In the genomic region with DNA sequence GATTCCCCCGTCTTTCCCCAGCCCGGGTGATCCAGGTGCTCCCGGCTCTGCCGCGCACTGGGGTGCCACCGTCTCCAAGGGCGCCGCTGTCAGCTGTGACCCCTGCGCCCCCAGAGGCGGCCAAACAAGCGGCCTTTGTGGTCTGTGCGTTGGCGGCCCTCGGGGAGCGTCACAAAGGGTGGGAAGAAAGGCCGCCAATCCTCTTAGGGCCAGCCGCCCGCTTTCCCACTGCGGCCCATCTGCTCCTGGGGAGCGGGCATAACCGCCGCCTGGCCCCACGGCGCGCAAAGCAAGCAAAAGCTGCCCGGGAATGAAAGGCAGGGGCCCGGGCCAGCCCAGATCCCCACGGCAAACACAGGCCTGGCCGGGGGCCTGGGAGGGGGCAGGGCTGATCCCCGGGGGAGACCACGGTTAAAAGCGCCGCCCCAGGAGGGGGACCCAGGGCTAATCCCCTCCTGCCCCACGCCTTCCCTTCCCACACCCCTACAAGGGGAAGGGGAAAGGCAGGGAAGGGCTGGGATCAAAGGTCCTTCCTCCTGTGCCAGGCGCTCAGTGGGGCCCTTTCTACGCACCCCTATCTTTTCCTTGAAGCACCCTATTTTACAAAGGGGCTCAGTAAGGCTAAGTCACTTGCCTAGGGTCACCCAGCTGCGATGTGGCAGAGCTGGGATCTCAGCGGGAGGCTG, we compare ENCODE assay signal across 18 cellular contexts. TPM values are rescaled to one million over a fixed set of nuclear protein-coding genes. Genes with fewer than 3 reads are reported as not detected.
"Had no signal": no experiment of that assay in that cellular context is flagged by ENCODE, and none has a peak within 500 bp of the region (broad histone marks: within the 10 kb centered on the region; RNA-seq: fewer than 3 reads in every experiment).

No MANE protein-coding gene starts in this region.

- DNase-seq: activated CD4-positive, alpha-beta T cell treated with anti-CD3 and anti-CD28 coated beads, Interleukin-2, amount 10 ng/mL, durations not matched to agents 7 days and 5 days; activated CD4-positive, CD25-positive, alpha-beta regulatory T cell; activated naive CD4-positive, alpha-beta T cell treated with Interleukin-2 at 50 U/mL for 16 hours; anterior cingulate cortex; cerebellar nuclear complex; effector memory CD8-positive, alpha-beta T cell; gastrocnemius medialis; heart right ventricle; lower lobe of right lung; natural killer cell; occipital lobe; right lobe of liver; spleen; SW 1271 had no signal

- H3K36me3 ChIP-seq: breast epithelium, gastrocnemius medialis, heart right ventricle, lower lobe of right lung, right lobe of liver, spleen, suprapubic skin had no signal

- H3K4me3 ChIP-seq: breast epithelium, gastrocnemius medialis, heart right ventricle, lower lobe of right lung, right lobe of liver, spleen, suprapubic skin had no signal

- H3K27me3 ChIP-seq: right lobe of liver had no signal

- H3K4me1 ChIP-seq: breast epithelium, gastrocnemius medialis, heart right ventricle, lower lobe of right lung, right lobe of liver, spleen, suprapubic skin had no signal

- H3K27ac ChIP-seq: breast epithelium, gastrocnemius medialis, heart right ventricle, lower lobe of right lung, right lobe of liver, spleen, suprapubic skin had no signal

- H3K9me3 ChIP-seq: breast epithelium, gastrocnemius medialis, heart right ventricle, lower lobe of right lung, right lobe of liver, spleen, suprapubic skin had no signal

RNA-seq across cellular contexts. Expression of a gene that starts 24.0 kb away (rescaled TPM):
- total RNA-seq: activated CD4-positive, alpha-beta T cell treated with anti-CD3 and anti-CD28 coated beads, Interleukin-2, amount 10 ng/mL, durations not matched to agents 7 days and 5 days; activated T-helper 17 cell treated with anti-CD3 and anti-CD28 coated beads, Interleukin-2, amount 50 U/mL, for 72 hours; epithelial cell of proximal tubule had no signal

RNA-seq across cellular contexts. Expression of a gene that starts 33.6 kb away (rescaled TPM):
- total RNA-seq: activated CD4-positive, alpha-beta T cell treated with anti-CD3 and anti-CD28 coated beads, Interleukin-2, amount 10 ng/mL, durations not matched to agents 7 days and 5 days; activated T-helper 17 cell treated with anti-CD3 and anti-CD28 coated beads, Interleukin-2, amount 50 U/mL, for 72 hours; epithelial cell of proximal tubule had no signal

RNA-seq across cellular contexts. Expression of a gene that starts 40.6 kb away (rescaled TPM):
- total RNA-seq: activated CD4-positive, alpha-beta T cell treated with anti-CD3 and anti-CD28 coated beads, Interleukin-2, amount 10 ng/mL, durations not matched to agents 7 days and 5 days; activated T-helper 17 cell treated with anti-CD3 and anti-CD28 coated beads, Interleukin-2, amount 50 U/mL, for 72 hours; epithelial cell of proximal tubule had no signal
